In the genomic region with DNA sequence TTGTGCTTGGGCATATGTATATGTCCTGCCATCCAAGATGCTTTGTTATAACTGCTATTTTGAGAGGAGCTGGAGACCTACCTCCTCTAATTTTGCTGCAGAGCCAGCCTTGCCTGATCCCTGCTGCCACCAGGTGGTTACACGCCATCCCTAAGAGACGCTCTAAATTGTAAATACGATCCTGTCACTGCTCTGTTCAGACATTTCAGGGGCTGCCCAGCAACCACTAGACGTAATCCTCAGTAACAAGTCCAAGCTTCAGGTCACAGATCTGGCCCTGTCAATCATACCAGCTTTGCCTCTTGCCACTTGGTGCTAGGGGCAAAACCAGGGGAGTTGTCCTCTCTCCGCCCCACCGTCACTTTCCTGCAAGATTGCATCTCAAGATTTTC, we compare ENCODE assay signal across 8 cellular contexts. TPM values are rescaled to one million over a fixed set of nuclear protein-coding genes. Genes with fewer than 3 reads are reported as not detected.
A peak's percentile ranks its signal among the peaks of the same experiment; 100 is the strongest.
DNase-seq lines count a peak whose midpoint lies in the region; ATAC-seq and TF ChIP-seq lines count a peak whose summit lies in the region.

No MANE protein-coding gene starts in this region.

- DNase-seq in DMS 273 (lab: John Stamatoyannopoulos, UW; ENCODE audit: unreplicated experiment) (peak; percentile 83), NCI-H524 treated with DMSO at 0.1 percent for 48 hours (lab: John Stamatoyannopoulos, UW) (peak; percentile 79), amygdala (lab: John Stamatoyannopoulos, UW) (peak in 35 of 56 donors; percentile 3 to 66 (median 28)), inferior parietal cortex (ENCODE audit: extremely low spot score) (peak; percentile 69), type B pancreatic cell (ENCODE audit: extremely low spot score, unreplicated experiment) (no peak)

- peaks cover 11% of the 10 kb centered on the region for H3K4me1 Mint-ChIP-seq in type B pancreatic cell (ENCODE audit: unreplicated experiment)

- H3K4me3 Mint-ChIP-seq in type B pancreatic cell = no peak overlapping the region

- peaks cover 12% of the 10 kb centered on the region for H3K27me3 Mint-ChIP-seq in type B pancreatic cell

- H3K27ac Mint-ChIP-seq in type B pancreatic cell = no peak overlapping the region

- ATAC-seq in GM19328 (IDR thresholded peaks at IDR 0.05; ENCODE audit: unreplicated experiment) (peak; percentile 57), HG03565 (IDR thresholded peaks at IDR 0.05; ENCODE audit: unreplicated experiment) (peak; percentile 59), HG03439 (IDR thresholded peaks at IDR 0.05; ENCODE audit: unreplicated experiment) (no peak)

- TF ChIP-seq CTCF in type B pancreatic cell (conservative IDR thresholded peaks at IDR 0.05) = peak; percentile 73

- H3K9me3 Mint-ChIP-seq in type B pancreatic cell = no peaks in the 10 kb centered on the region

- H3K36me3 Mint-ChIP-seq in type B pancreatic cell = no peaks in the 10 kb centered on the region

RNA-seq across cellular contexts. Expression of gene GPA33, which starts 32.9 kb away (rescaled TPM):
- 0.68 and 1.4 TPM in 2 replicates for total RNA-seq in type B pancreatic cell (ENCODE audit: low replicate concordance)

RNA-seq across cellular contexts. Expression of gene STYXL2, which starts 36.6 kb away (rescaled TPM):
- total RNA-seq in type B pancreatic cell (ENCODE audit: low replicate concordance) = not detected in 2 replicates
